In genomic region chr3:184652465-184652864, GRCh38 we compare ENCODE assay signal across 1 cellular context.
TF ChIP-seq lines count a peak whose summit lies in the region.

No MANE protein-coding gene starts in this region.

TF ChIP-seq in HEK293, 187 proteins besides CTCF, POLR2A, EP300 and RAD21 (continued from another document):
- TF ChIP-seq PRDM10 (tag by site-specific recombination; IDR thresholded peaks at IDR 0.05) (no peak), ZNF280C (tag by site-specific recombination; IDR thresholded peaks at IDR 0.05) (no peak), ZNF624 (tag by site-specific recombination; IDR thresholded peaks at IDR 0.05) (no peak), GFI1B (tag by site-specific recombination; IDR thresholded peaks at IDR 0.05) (no peak), EGR2 (tag by site-specific recombination; IDR thresholded peaks at IDR 0.05; ENCODE audit: low read depth) (peak; percentile 94), ZNF548 (tag by site-specific recombination; IDR thresholded peaks at IDR 0.05) (no peak), ZFHX2 (tag by site-specific recombination; conservative IDR thresholded peaks at IDR 0.05) (peak; percentile 98), GLIS2 (tag by site-specific recombination; IDR thresholded peaks at IDR 0.05) (no peak), WT1 (tag by site-specific recombination; IDR thresholded peaks at IDR 0.05) (no peak)
- TF ChIP-seq, protein P1, sequence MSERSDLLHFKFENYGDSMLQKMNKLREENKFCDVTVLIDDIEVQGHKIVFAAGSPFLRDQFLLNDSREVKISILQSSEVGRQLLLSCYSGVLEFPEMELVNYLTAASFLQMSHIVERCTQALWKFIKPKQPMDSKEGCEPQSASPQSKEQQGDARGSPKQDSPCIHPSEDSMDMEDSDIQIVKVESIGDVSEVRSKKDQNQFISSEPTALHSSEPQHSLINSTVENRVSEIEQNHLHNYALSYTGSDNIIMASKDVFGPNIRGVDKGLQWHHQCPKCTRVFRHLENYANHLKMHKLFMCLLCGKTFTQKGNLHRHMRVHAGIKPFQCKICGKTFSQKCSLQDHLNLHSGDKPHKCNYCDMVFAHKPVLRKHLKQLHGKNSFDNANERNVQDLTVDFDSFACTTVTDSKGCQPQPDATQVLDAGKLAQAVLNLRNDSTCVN (tag by site-specific recombination; optimal IDR thresholded peaks at IDR 0.05): no peak
- TF ChIP-seq, protein P2, sequence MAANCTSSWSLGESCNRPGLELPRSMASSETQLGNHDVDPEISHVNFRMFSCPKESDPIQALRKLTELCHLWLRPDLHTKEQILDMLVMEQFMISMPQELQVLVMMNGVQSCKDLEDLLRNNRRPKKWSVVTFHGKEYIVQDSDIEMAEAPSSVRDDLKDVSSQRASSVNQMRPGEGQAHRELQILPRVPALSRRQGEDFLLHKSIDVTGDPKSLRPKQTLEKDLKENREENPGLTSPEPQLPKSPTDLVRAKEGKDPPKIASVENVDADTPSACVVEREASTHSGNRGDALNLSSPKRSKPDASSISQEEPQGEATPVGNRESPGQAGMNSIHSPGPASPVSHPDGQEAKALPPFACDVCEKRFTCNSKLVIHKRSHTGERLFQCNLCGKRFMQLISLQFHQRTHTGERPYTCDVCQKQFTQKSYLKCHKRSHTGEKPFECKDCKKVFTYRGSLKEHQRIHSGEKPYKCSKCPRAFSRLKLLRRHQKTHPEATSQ (tag by site-specific recombination; IDR thresholded peaks at IDR 0.05): no peak
